ENCODE assay signal across 22 cellular contexts in genomic region chr14:88195676-88196075, GRCh38.
A peak's percentile ranks its signal among the peaks of the same experiment; 100 is the strongest.
DNase-seq lines count a peak whose midpoint lies in the region; ATAC-seq, FAIRE-seq and TF ChIP-seq lines count a peak whose summit lies in the region.
"Had no signal": no experiment of that assay in that cellular context is flagged by ENCODE, and none has a peak within 500 bp of the region (broad histone marks: within the 10 kb centered on the region; RNA-seq: fewer than 3 reads in every experiment).

No MANE protein-coding gene starts in this region.

- H3K27ac ChIP-seq in SK-N-SH (ENCODE audit: low read depth in 2 of 2, low read length in 1 of 2) (no peak overlapping the region), small intestine (ENCODE audit: low read depth in 1 of 2, low read length in 1 of 2) (no peak overlapping the region)
- H3K27ac ChIP-seq: Peyer's patch, psoas muscle, tibial nerve had no signal

- H3K27me3 Mint-ChIP-seq in stimulated activated naive CD8-positive, alpha-beta T cell treated with anti-CD3 and anti-CD28 coated beads, Interleukin-15, amount 100 ng/mL, for 72 hours = peaks cover 50% of the 10 kb centered on the region

- TF ChIP-seq EP300 in SK-N-SH (IDR thresholded peaks at IDR 0.05; ENCODE audit: borderline replicate concordance in 1 of 2, low read depth in 1 of 2, low read length in 1 of 2) = no peak

- no peaks in the 10 kb centered on the region for H4K20me1 ChIP-seq in SK-N-SH (ENCODE audit: insufficient read depth)

- H3K4me2 ChIP-seq in SK-N-SH = no peak overlapping the region

- H3K4me3 Mint-ChIP-seq in stimulated activated naive CD8-positive, alpha-beta T cell treated with anti-CD3 and anti-CD28 coated beads, Interleukin-15, amount 100 ng/mL, for 72 hours = no peak overlapping the region
- H3K4me3 Mint-ChIP-seq: activated B cell treated with CpG ODN at 0.5 μM for 24 hours; activated naive CD8-positive, alpha-beta T cell treated with anti-CD3 and anti-CD28 coated beads, Interleukin-2, amount 10 ng/mL, durations not matched to agents 7 days and 5 days; activated T-helper 1 cell treated with anti-CD3 and anti-CD28 coated beads, Interleukin-12 subunit alpha, Interleukin-12 subunit beta, Interleukin-2, Interleukin-4 antibody, amounts not matched to agents 30 ng/mL and 10 ng/mL and 1 ng/mL, durations not matched to agents 14 hours and 24 hours and 36 hours; CD4-positive, CD25-positive, alpha-beta regulatory T cell; stimulated activated effector memory CD8-positive, alpha-beta T cell treated with anti-CD3 and anti-CD28 coated beads, Interleukin-12 subunit alpha, Interleukin-12 subunit beta, amount 100 ng/mL, for 72 hours; T-helper 2 cell treated with Interferon-gamma antibody and Interleukin-4, amounts not matched to agents 5 μg/mL and 100 μg/mL, for 36 hours had no signal

- H3K4me3 ChIP-seq in SK-N-SH (ENCODE audit: low read depth in 2 of 2, low read length in 1 of 2) (no peak overlapping the region), small intestine (ENCODE audit: low read depth in 1 of 2, low read length in 2 of 2) (no peak overlapping the region)
- H3K4me3 ChIP-seq: lung, Peyer's patch, psoas muscle, tibial nerve had no signal

- ATAC-seq in SK-N-SH treated with all-trans-retinoic acid at 6 μM for 48 hours (no peak), HG02852 (IDR thresholded peaks at IDR 0.05; ENCODE audit: unreplicated experiment) (no peak)
- no peak for ATAC-seq in stimulated activated naive CD8-positive, alpha-beta T cell treated with anti-CD3 and anti-CD28 coated beads, Interleukin-15, amount 100 ng/mL, for 72 hours
- ATAC-seq: psoas muscle; stimulated activated effector memory CD8-positive, alpha-beta T cell treated with anti-CD3 and anti-CD28 coated beads, Interleukin-12 subunit alpha, Interleukin-12 subunit beta, amount 100 ng/mL, for 72 hours had no signal

- H3K36me3 ChIP-seq in SK-N-SH (replicated peaks in 1 of 2; ENCODE audit: control insufficient read depth in 1 of 2, insufficient read depth in 2 of 2, low read length in 1 of 2) = no peaks in the 10 kb centered on the region
- no peaks in the 10 kb centered on the region for H3K36me3 ChIP-seq in small intestine (ENCODE audit: control insufficient read depth in 2 of 2, insufficient read depth in 2 of 2, low read length in 2 of 2)
- H3K36me3 ChIP-seq: Peyer's patch, tibial nerve had no signal

- TF ChIP-seq CTCF in SK-N-SH (IDR thresholded peaks at IDR 0.05) = no peak

- H3K9ac ChIP-seq in SK-N-SH = no peak overlapping the region

- peak; percentile 65 for DNase-seq in SK-N-SH
- peak in 38 of 58 donors; percentile 4 to 58 (median 20) for DNase-seq in anterior cingulate cortex (lab: John Stamatoyannopoulos, UW)
- DNase-seq in urothelium cell line (ENCODE audit: low spot score) = no peak
- DNase-seq in stimulated activated naive CD8-positive, alpha-beta T cell treated with anti-CD3 and anti-CD28 coated beads, Interleukin-15, amount 100 ng/mL, for 72 hours = no peak
- DNase-seq in small intestine = no peak
- DNase-seq: activated B cell treated with CpG ODN at 0.5 μM for 24 hours; activated naive CD8-positive, alpha-beta T cell treated with anti-CD3 and anti-CD28 coated beads, Interleukin-2, amount 10 ng/mL, durations not matched to agents 7 days and 5 days; CD4-positive, CD25-positive, alpha-beta regulatory T cell; DMS79; IMR-90; NCI-H2081; NCI-H69; Peyer's patch; psoas muscle had no signal

- no peak overlapping the region for H2AFZ ChIP-seq in SK-N-SH (ENCODE audit: low read depth)

- H3K4me1 ChIP-seq in SK-N-SH (ENCODE audit: control insufficient read depth in 1 of 2, insufficient read depth in 2 of 2, low read depth in 1 of 2, low read length in 1 of 2) = peaks cover 0 to 3% of the 10 kb centered on the region in 2 experiments; a peak in 1 of 4 replicates
- no peaks in the 10 kb centered on the region for H3K4me1 ChIP-seq in small intestine (ENCODE audit: control insufficient read depth in 2 of 2, insufficient read depth in 1 of 2, low read depth in 1 of 2, low read length in 1 of 2)
- H3K4me1 ChIP-seq: psoas muscle, tibial nerve had no signal

- TF ChIP-seq RAD21 in SK-N-SH (IDR thresholded peaks at IDR 0.05; ENCODE audit: low read length) = no peak

- CTCF ChIA-PET in SK-N-SH (lab: Yijun Ruan, JAX) = interaction anchor here (1.0 to 1.2 kb wide), 5 partner anchors 14 to 189 kb away, joined by 3 to 7 read pairs (median 3); no protein-coding TSS in a partner anchor

- H3K9me3 Mint-ChIP-seq in stimulated activated naive CD8-positive, alpha-beta T cell treated with anti-CD3 and anti-CD28 coated beads, Interleukin-15, amount 100 ng/mL, for 72 hours = no peaks in the 10 kb centered on the region
- H3K9me3 Mint-ChIP-seq: activated B cell treated with CpG ODN at 0.5 μM for 24 hours; activated naive CD8-positive, alpha-beta T cell treated with anti-CD3 and anti-CD28 coated beads, Interleukin-2, amount 10 ng/mL, durations not matched to agents 7 days and 5 days; activated T-helper 1 cell treated with anti-CD3 and anti-CD28 coated beads, Interleukin-12 subunit alpha, Interleukin-12 subunit beta, Interleukin-2, Interleukin-4 antibody, amounts not matched to agents 30 ng/mL and 10 ng/mL and 1 ng/mL, durations not matched to agents 14 hours and 24 hours and 36 hours; stimulated activated effector memory CD8-positive, alpha-beta T cell treated with anti-CD3 and anti-CD28 coated beads, Interleukin-12 subunit alpha, Interleukin-12 subunit beta, amount 100 ng/mL, for 72 hours; T-helper 2 cell treated with Interferon-gamma antibody and Interleukin-4, amounts not matched to agents 5 μg/mL and 100 μg/mL, for 36 hours had no signal

- no peaks in the 10 kb centered on the region for H3K4me1 Mint-ChIP-seq in stimulated activated naive CD8-positive, alpha-beta T cell treated with anti-CD3 and anti-CD28 coated beads, Interleukin-15, amount 100 ng/mL, for 72 hours
- H3K4me1 Mint-ChIP-seq: activated naive CD8-positive, alpha-beta T cell treated with anti-CD3 and anti-CD28 coated beads, Interleukin-2, amount 10 ng/mL, durations not matched to agents 7 days and 5 days; CD4-positive, CD25-positive, alpha-beta regulatory T cell; stimulated activated effector memory CD8-positive, alpha-beta T cell treated with anti-CD3 and anti-CD28 coated beads, Interleukin-12 subunit alpha, Interleukin-12 subunit beta, amount 100 ng/mL, for 72 hours had no signal

- H3K9me3 ChIP-seq in SK-N-SH = no peaks in the 10 kb centered on the region
- H3K9me3 ChIP-seq in small intestine (ENCODE audit: control insufficient read depth, low read depth) = no peaks in the 10 kb centered on the region
- H3K9me3 ChIP-seq: Peyer's patch, psoas muscle, tibial nerve had no signal

- no peaks in the 10 kb centered on the region for H3K79me2 ChIP-seq in SK-N-SH (ENCODE audit: insufficient read depth)

- H3K9me2 ChIP-seq in SK-N-SH = no peaks in the 10 kb centered on the region

- H3K27me3 ChIP-seq in SK-N-SH (ENCODE audit: insufficient read depth) = no peaks in the 10 kb centered on the region; the same call in 1 of the 2 replicates
- H3K27me3 ChIP-seq in small intestine (ENCODE audit: control insufficient read depth in 2 of 2, insufficient read depth in 2 of 2, low read length in 2 of 2) = peaks cover 0 to 3% of the 10 kb centered on the region in 2 donors
- H3K27me3 ChIP-seq: Peyer's patch had no signal

- FAIRE-seq in islet of Langerhans (lab: Jason Lieb, UNC) (peak; percentile 94), urothelium cell line (lab: Jason Lieb, UNC) (peak; percentile 85), small intestine (lab: Jason Lieb, UNC) (no peak)

- POLR2A ChIA-PET in SK-N-SH (lab: Yijun Ruan, JAX) = no interaction called here

- no peaks in the 10 kb centered on the region for H3F3A ChIP-seq in SK-N-SH (replicated peaks; ENCODE audit: insufficient read depth)

- no peak overlapping the region for H3K27ac Mint-ChIP-seq in stimulated activated naive CD8-positive, alpha-beta T cell treated with anti-CD3 and anti-CD28 coated beads, Interleukin-15, amount 100 ng/mL, for 72 hours
- H3K27ac Mint-ChIP-seq: activated B cell treated with CpG ODN at 0.5 μM for 24 hours; activated naive CD8-positive, alpha-beta T cell treated with anti-CD3 and anti-CD28 coated beads, Interleukin-2, amount 10 ng/mL, durations not matched to agents 7 days and 5 days; activated T-helper 1 cell treated with anti-CD3 and anti-CD28 coated beads, Interleukin-12 subunit alpha, Interleukin-12 subunit beta, Interleukin-2, Interleukin-4 antibody, amounts not matched to agents 30 ng/mL and 10 ng/mL and 1 ng/mL, durations not matched to agents 14 hours and 24 hours and 36 hours; CD4-positive, CD25-positive, alpha-beta regulatory T cell; stimulated activated effector memory CD8-positive, alpha-beta T cell treated with anti-CD3 and anti-CD28 coated beads, Interleukin-12 subunit alpha, Interleukin-12 subunit beta, amount 100 ng/mL, for 72 hours; T-helper 2 cell treated with Interferon-gamma antibody and Interleukin-4, amounts not matched to agents 5 μg/mL and 100 μg/mL, for 36 hours had no signal

- 6% methylated on average over 7 of the region's 7 CpGs for WGBS in SK-N-SH (ENCODE audit: low lambda C conversion rate)
- 40 to 74% (median 58%) methylated on average over 7 of the region's 7 CpGs for WGBS in small intestine, 3 donors

TF ChIP-seq in SK-N-SH, 30 proteins besides CTCF, POLR2A, EP300 and RAD21 (continues in another document):
- TF ChIP-seq IRF3 (IDR thresholded peaks at IDR 0.05; ENCODE audit: low read depth, low read length) (no peak), GATA2 (CRISPR knock-in tag; IDR thresholded peaks at IDR 0.05) (peak; percentile 59), RFX5 (IDR thresholded peaks at IDR 0.05; ENCODE audit: low read length) (peak; percentile 91)

TF ChIP-seq in SK-N-SH treated with all-trans-retinoic acid at 6 μM for 48 hours, 23 proteins besides CTCF, POLR2A, EP300 and RAD21 (continues in another document):
- TF ChIP-seq ZFP3 (CRISPR knock-in tag; IDR thresholded peaks at IDR 0.05) = no peak
- TF ChIP-seq ZNF8 (CRISPR knock-in tag; IDR thresholded peaks at IDR 0.05) = no peak
- TF ChIP-seq ISL1 (CRISPR knock-in tag; IDR thresholded peaks at IDR 0.05) = no peak
- TF ChIP-seq PATZ1 (CRISPR knock-in tag; IDR thresholded peaks at IDR 0.05; ENCODE audit: borderline replicate concordance) = no peak
- TF ChIP-seq ESRRG (CRISPR knock-in tag; IDR thresholded peaks at IDR 0.05) = no peak

Comparison
In these comparisons a context has a peak if more than half of its experiments do, and no peak if none do; other contexts are left out.
1. DNase-seq: peak in SK-N-SH (single experiment) and anterior cingulate cortex (38 of 58); none in urothelium cell line (single experiment), stimulated activated naive CD8-positive, alpha-beta T cell treated with anti-CD3 and anti-CD28 coated beads, Interleukin-15, amount 100 ng/mL, for 72 hours (0 of 2) and small intestine (single experiment).